In genomic region chr5:65213921-65214525, GRCh38 we compare ENCODE assay signal across 9 cellular contexts.
DNase-seq lines count a peak whose midpoint lies in the region; ATAC-seq and TF ChIP-seq lines count a peak whose summit lies in the region.
"Had no signal": no experiment of that assay in that cellular context is flagged by ENCODE, and none has a peak within 500 bp of the region (broad histone marks: within the 10 kb centered on the region; RNA-seq: fewer than 3 reads in every experiment).

No MANE protein-coding gene starts in this region.

- H3K27me3 ChIP-seq in heart left ventricle, result no peaks in the 10 kb centered on the region

- peak; percentile 2 to 50 for DNase-seq in NCI-H526 (lab: John Stamatoyannopoulos, UW)
- DNase-seq in NCI-H526 treated with DMSO at 0.1 percent for 48 hours (lab: John Stamatoyannopoulos, UW), result no peak
- peak; percentile 51 for DNase-seq in RPMI7951 (ENCODE audit: low read depth)
- DNase-seq in heart left ventricle, result peak in 1 of 5 donors; percentile 6
- DNase-seq in type B pancreatic cell (ENCODE audit: extremely low spot score, unreplicated experiment), result no peak
- DNase-seq in DMS79 treated with DMSO at 0.1 percent for 48 hours (lab: John Stamatoyannopoulos, UW), result no peak

- H3K4me3 Mint-ChIP-seq in type B pancreatic cell, result no peak overlapping the region

- no peaks in the 10 kb centered on the region for H3K27me3 Mint-ChIP-seq in type B pancreatic cell

- peak in 11 of 12 donors; percentile 32 to 60 (median 39) for TF ChIP-seq CTCF in heart left ventricle (IDR thresholded peaks at IDR 0.05)
- peak; percentile 71 for TF ChIP-seq CTCF in type B pancreatic cell (conservative IDR thresholded peaks at IDR 0.05)

- peaks cover 0 to 5% (median 0%) of the 10 kb centered on the region in 9 donors for H3K36me3 ChIP-seq in heart left ventricle

- H3K9me3 ChIP-seq in heart left ventricle, result no peaks in the 10 kb centered on the region

- peaks cover 4% of the 10 kb centered on the region for H3K9me3 Mint-ChIP-seq in type B pancreatic cell

- WGBS in heart left ventricle, 4 donors, result 83 to 85% (median 84%) methylated on average over 6 of the region's 6 CpGs

- H3K4me1 ChIP-seq in heart left ventricle, result no peaks in the 10 kb centered on the region

- H3K27ac ChIP-seq in heart left ventricle, result no peak overlapping the region
- H3K27ac ChIP-seq: SK-N-MC had no signal

- no peak for TF ChIP-seq POLR2A in heart left ventricle (IDR thresholded peaks at IDR 0.05)

- H3K27ac Mint-ChIP-seq in type B pancreatic cell, result no peak overlapping the region

- H3K4me3 ChIP-seq in heart left ventricle, result no peak overlapping the region
- H3K4me3 ChIP-seq: SK-N-MC had no signal

- intact Hi-C loops in heart left ventricle (cut with DNase I), result loop anchor here in 7 of 10 donors (5.0 to 10.0 kb wide), 5 partner anchors 112 to 399 kb away; partner anchors contain the start of gene ADAMTS6 (in 7 of the 7)

- no peaks in the 10 kb centered on the region for H3K4me1 Mint-ChIP-seq in type B pancreatic cell (ENCODE audit: unreplicated experiment)

- ATAC-seq in heart left ventricle (peak in 3 of 4 donors; percentile 48 to 70 (median 52)), GM21576 (IDR thresholded peaks at IDR 0.05; ENCODE audit: unreplicated experiment) (no peak), GM19035 (IDR thresholded peaks at IDR 0.05; ENCODE audit: unreplicated experiment) (no peak)

- no peaks in the 10 kb centered on the region for H3K36me3 Mint-ChIP-seq in type B pancreatic cell

Comparison
In these comparisons a context has a peak if more than half of its experiments do, and no peak if none do; other contexts are left out.
1. DNase-seq: peak in NCI-H526 (2 of 2) and RPMI7951 (single experiment); none in NCI-H526 treated with DMSO at 0.1 percent for 48 hours (single experiment), type B pancreatic cell (single experiment) and DMS79 treated with DMSO at 0.1 percent for 48 hours (single experiment).
2. ATAC-seq: peak in heart left ventricle (3 of 4); none in GM21576 (single experiment) and GM19035 (single experiment).